In genomic region chr2:138029238-138029637, GRCh38 we compare ENCODE assay signal across 22 cellular contexts.
DNase-seq lines count a peak whose midpoint lies in the region; ATAC-seq and TF ChIP-seq lines count a peak whose summit lies in the region.
"Had no signal": no experiment of that assay in that cellular context is flagged by ENCODE, and none has a peak within 500 bp of the region (broad histone marks: within the 10 kb centered on the region; RNA-seq: fewer than 3 reads in every experiment).

No MANE protein-coding gene starts in this region.

- H3K27ac ChIP-seq in brain microvascular endothelial cell (no peak overlapping the region), heart left ventricle (no peak overlapping the region), testis (no peak overlapping the region), adrenal gland (no peak overlapping the region), sigmoid colon (no peak overlapping the region)
- H3K27ac ChIP-seq: uterus had no signal

- TF ChIP-seq CTCF in brain microvascular endothelial cell (IDR thresholded peaks at IDR 0.05; ENCODE audit: low read depth, low read length, missing control alignments) (no peak), heart left ventricle (IDR thresholded peaks at IDR 0.05) (no peak), testis (IDR thresholded peaks at IDR 0.05) (no peak), adrenal gland (IDR thresholded peaks at IDR 0.05) (no peak), sigmoid colon (IDR thresholded peaks at IDR 0.05) (no peak)

- TF ChIP-seq POLR2A in heart left ventricle (IDR thresholded peaks at IDR 0.05) = no peak
- TF ChIP-seq POLR2A in testis (IDR thresholded peaks at IDR 0.05) = no peak
- no peak for TF ChIP-seq POLR2A in adrenal gland (IDR thresholded peaks at IDR 0.05)
- TF ChIP-seq POLR2A in sigmoid colon (IDR thresholded peaks at IDR 0.05) = no peak

- TF ChIP-seq EP300 in sigmoid colon (IDR thresholded peaks at IDR 0.05) = no peak

- no peaks in the 10 kb centered on the region for H3K36me3 ChIP-seq in MG63
- H3K36me3 ChIP-seq in brain microvascular endothelial cell (replicated peaks) = no peaks in the 10 kb centered on the region
- H3K36me3 ChIP-seq in heart left ventricle = no peaks in the 10 kb centered on the region
- no peaks in the 10 kb centered on the region for H3K36me3 ChIP-seq in testis (ENCODE audit: low read depth, missing control alignments)
- no peaks in the 10 kb centered on the region for H3K36me3 ChIP-seq in adrenal gland (replicated peaks in 1 of 2)
- H3K36me3 ChIP-seq in sigmoid colon = no peaks in the 10 kb centered on the region
- H3K36me3 ChIP-seq: uterus had no signal

- peaks cover 0 to 13% (median 0%) of the 10 kb centered on the region in 12 donors for H3K4me1 ChIP-seq in heart left ventricle
- no peaks in the 10 kb centered on the region for H3K4me1 ChIP-seq in testis
- H3K4me1 ChIP-seq in adrenal gland (replicated peaks in 1 of 2) = no peaks in the 10 kb centered on the region
- H3K4me1 ChIP-seq in sigmoid colon = peaks cover 0 to 1% (median 0%) of the 10 kb centered on the region in 4 donors
- H3K4me1 ChIP-seq: uterus had no signal

- in situ Hi-C loops in brain microvascular endothelial cell (cut with HindIII; ENCODE audit: low pct_ligation_motif_present, low sequenced_read_pairs) = no loop called here

- WGBS in heart left ventricle, 4 donors = 54 to 80% (median 67%) methylated on average over 1 of the region's 1 CpG
- WGBS in testis, 2 donors = 81 to 85% methylated on average over 1 of the region's 1 CpG
- WGBS in adrenal gland, 4 donors = 66 to 82% (median 74%) methylated on average over 1 of the region's 1 CpG
- 85 to 89% methylated on average over 1 of the region's 1 CpG for WGBS in sigmoid colon, 2 donors

- ATAC-seq in heart left ventricle = peak in 3 of 4 donors; percentile 55 to 73 (median 72)
- ATAC-seq: activated CD8-positive, alpha-beta T cell treated with anti-CD3 and anti-CD28 coated beads, Interleukin-2, amount 10 ng/mL, durations not matched to agents 7 days and 5 days had no signal

- no peaks in the 10 kb centered on the region for H3K27me3 ChIP-seq in MG63
- H3K27me3 ChIP-seq in brain microvascular endothelial cell (replicated peaks) = no peaks in the 10 kb centered on the region
- no peaks in the 10 kb centered on the region for H3K27me3 ChIP-seq in heart left ventricle
- no peaks in the 10 kb centered on the region for H3K27me3 ChIP-seq in testis
- no peaks in the 10 kb centered on the region for H3K27me3 ChIP-seq in adrenal gland
- H3K27me3 ChIP-seq in sigmoid colon = no peaks in the 10 kb centered on the region
- H3K27me3 ChIP-seq: uterus had no signal

- peak; percentile 27 for DNase-seq in MG63
- DNase-seq in brain microvascular endothelial cell = peak; percentile 56
- peak in 3 of 5 donors; percentile 10 to 28 (median 25) for DNase-seq in heart left ventricle
- peak; percentile 42 for DNase-seq in testis
- no peak for DNase-seq in KG1 (lab: John Stamatoyannopoulos, UW)
- DNase-seq in adrenal gland = no peak
- DNase-seq in sigmoid colon = no peak
- DNase-seq: activated CD8-positive, alpha-beta T cell treated with anti-CD3 and anti-CD28 coated beads, Interleukin-2, amount 10 ng/mL, durations not matched to agents 7 days and 5 days; activated gamma-delta T cell treated with Interleukin-2 at 50 U/mL for 16 hours; CD8-positive, alpha-beta memory T cell; DMS79; Karpas-422; kidney glomerular epithelial cell; mesendoderm; naive B cell; NCI-H1092; NCI-H2029; NCI-H2227 treated with DMSO at 0.1 percent for 48 hours; NCI-H82; occipital lobe; SHP77 treated with DMSO at 0.1 percent for 48 hours; uterus had no signal

- H3K4me3 ChIP-seq in MG63 (no peak overlapping the region), brain microvascular endothelial cell (ENCODE audit: low read depth, low read length) (no peak overlapping the region), heart left ventricle (no peak overlapping the region), testis (no peak overlapping the region), adrenal gland (no peak overlapping the region), sigmoid colon (no peak overlapping the region)
- H3K4me3 ChIP-seq: uterus had no signal

- no peaks in the 10 kb centered on the region for H3K9me3 ChIP-seq in MG63
- H3K9me3 ChIP-seq in heart left ventricle = no peaks in the 10 kb centered on the region
- H3K9me3 ChIP-seq in testis = no peaks in the 10 kb centered on the region
- no peaks in the 10 kb centered on the region for H3K9me3 ChIP-seq in adrenal gland (replicated peaks in 1 of 3)
- H3K9me3 ChIP-seq in sigmoid colon = no peaks in the 10 kb centered on the region
- H3K9me3 ChIP-seq: uterus had no signal

- intact Hi-C loops in heart left ventricle (cut with DNase I) = no loop called here
- intact Hi-C loops in testis (cut with DNase I; ENCODE audit: low total_unique reads) = no loop called here
- intact Hi-C loops in adrenal gland (cut with DNase I) = no loop called here
- intact Hi-C loops in sigmoid colon (cut with DNase I) = no loop called here

Comparison
In these comparisons a context has a peak if more than half of its experiments do, and no peak if none do; other contexts are left out.
1. DNase-seq: peak in MG63 (single experiment), brain microvascular endothelial cell (single experiment), heart left ventricle (3 of 5) and testis (single experiment); none in KG1 (single experiment), adrenal gland (0 of 7) and sigmoid colon (single experiment).